Comparison of ENCODE assay signal across 8 cellular contexts in the genomic region with DNA sequence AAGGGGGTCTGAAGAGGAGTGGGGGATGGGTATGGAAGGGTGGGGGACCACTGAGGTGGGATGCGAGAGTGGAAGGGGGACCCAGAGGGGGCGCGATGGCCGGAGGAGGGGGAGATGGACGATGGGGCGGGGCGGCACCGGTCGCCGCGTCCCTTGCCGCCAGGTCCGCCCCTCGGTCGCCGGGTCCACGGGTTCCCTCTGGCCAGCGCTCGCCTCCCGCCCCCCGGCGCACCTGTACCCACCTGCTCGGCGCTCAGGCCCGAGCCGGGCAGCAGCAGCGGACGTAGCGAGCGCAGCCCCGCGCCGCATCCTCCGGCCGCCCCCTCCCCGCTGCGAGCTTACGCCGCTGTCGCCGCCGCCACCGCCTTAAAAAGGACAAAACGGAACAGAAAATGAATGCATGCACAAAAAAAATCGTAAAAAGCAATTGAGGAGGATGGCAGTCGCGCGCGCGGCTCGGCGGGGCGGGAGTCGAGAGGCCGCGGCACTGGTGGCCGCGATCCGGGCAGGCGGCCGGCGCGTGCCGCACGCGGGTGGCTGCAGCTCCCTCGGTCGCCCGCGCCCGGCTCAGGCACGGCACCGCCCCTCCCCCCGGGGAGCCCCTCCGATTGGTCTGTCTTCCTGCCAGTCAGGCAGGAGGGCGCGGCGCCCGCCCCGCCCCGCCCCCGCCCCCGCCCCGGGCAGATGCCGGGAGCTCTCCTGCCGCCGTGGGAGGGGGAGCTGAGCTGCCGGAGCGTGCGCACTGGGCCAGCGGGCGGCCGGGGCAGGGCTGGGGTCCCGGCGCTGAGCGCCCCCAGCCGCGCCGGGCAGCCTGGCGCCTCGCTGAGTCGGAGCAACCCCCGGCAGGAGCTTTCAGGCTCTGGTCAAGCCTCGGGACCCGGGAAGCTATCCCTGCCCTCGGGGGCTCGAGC. TPM values are rescaled to one million over a fixed set of nuclear protein-coding genes. Genes with fewer than 3 reads are reported as not detected.
A peak's percentile ranks its signal among the peaks of the same experiment; 100 is the strongest.
DNase-seq lines count a peak whose midpoint lies in the region; ATAC-seq and TF ChIP-seq lines count a peak whose summit lies in the region.

JAKMIP1 (minus strand) TSS at position 539 of the 911 bp plus-strand sequence. CDS start 87,699 bp downstream, outside the sequence.

- intact Hi-C loops in activated CD8-positive, alpha-beta T cell treated with anti-CD3 and anti-CD28 coated beads for 36 hours (cut with micrococcal nuclease) = no loop called here

- peaks cover 30% of the 10 kb centered on the region for H3K4me1 Mint-ChIP-seq in activated CD8-positive, alpha-beta T cell treated with anti-CD3 and anti-CD28 coated beads for 36 hours (ENCODE audit: low read depth)

- DNase-seq in GM13977 (ENCODE audit: low spot score) = peak; percentile 98
- DNase-seq in HEK293T (ENCODE audit: extremely low spot score) = peak; percentile 99
- DNase-seq in NCI-H1694 (lab: John Stamatoyannopoulos, UW) = peak; percentile 33
- DNase-seq in activated CD8-positive, alpha-beta T cell treated with anti-CD3 and anti-CD28 coated beads for 36 hours = peak; percentile 86
- DNase-seq in effector CD8-positive, alpha-beta T cell (lab: John Stamatoyannopoulos, UW) = peak; percentile 31
- DNase-seq in midbrain (lab: John Stamatoyannopoulos, UW) = peak; percentile 82
- peak; percentile 59 to 74 for DNase-seq in stimulated activated CD8-positive, alpha-beta memory T cell treated with anti-CD3 and anti-CD28 coated beads, Interleukin-4, amount 100 ng/mL, for 1 hour (ENCODE audit: low read depth in 2 of 2, low spot score in 1 of 2)
- DNase-seq in OCI-M1 (lab: John Stamatoyannopoulos, UW) = no peak

- CTCF ChIA-PET in HEK293T (lab: Yijun Ruan, JAX) = interaction anchor here (0.7 to 1.2 kb wide), 2 partner anchors 10 to 51 kb away, joined by 3 read pairs; no protein-coding TSS in a partner anchor
- CTCF ChIA-PET in activated CD8-positive, alpha-beta T cell treated with anti-CD3 and anti-CD28 coated beads for 36 hours (lab: Charles Lee) = interaction anchor here (1.4 kb wide), 1 partner anchor 19 kb away, joined by 5 read pairs; no protein-coding TSS in a partner anchor

- POLR2A ChIA-PET in HEK293T (lab: Yijun Ruan, JAX) = interaction anchor here (1.1 to 1.2 kb wide), 2 partner anchors 8 to 68 kb away, joined by 3 read pairs; no protein-coding TSS in a partner anchor
- POLR2A ChIA-PET in activated CD8-positive, alpha-beta T cell treated with anti-CD3 and anti-CD28 coated beads for 36 hours (lab: Charles Lee) = interaction anchor here (0.6 to 3.6 kb wide), 4 partner anchors 15 to 43 kb away, joined by 3 to 33 read pairs (median 5); no protein-coding TSS in a partner anchor

- H3K9me3 Mint-ChIP-seq in activated CD8-positive, alpha-beta T cell treated with anti-CD3 and anti-CD28 coated beads for 36 hours = peaks cover 8% of the 10 kb centered on the region

- in situ Hi-C loops in GM13977 (cut with MboI; ENCODE audit: low pct_unique_long_range_greater_than_20kb, low sequenced_read_pairs, unreplicated experiment) = no loop called here

- peak within 1 kb of the TSS; percentile 40 for H3K27ac Mint-ChIP-seq in activated CD8-positive, alpha-beta T cell treated with anti-CD3 and anti-CD28 coated beads for 36 hours

- H3K27me3 Mint-ChIP-seq in activated CD8-positive, alpha-beta T cell treated with anti-CD3 and anti-CD28 coated beads for 36 hours = peaks cover 35% of the 10 kb centered on the region

- TF ChIP-seq CTCF in GM13977 (IDR thresholded peaks at IDR 0.05; ENCODE audit: extremely low read depth, insufficient read depth, missing control alignments) = no peak
- TF ChIP-seq CTCF in activated CD8-positive, alpha-beta T cell treated with anti-CD3 and anti-CD28 coated beads for 36 hours (IDR thresholded peaks at IDR 0.05) = no peak

- H3K4me3 Mint-ChIP-seq in activated CD8-positive, alpha-beta T cell treated with anti-CD3 and anti-CD28 coated beads for 36 hours = peak within 1 kb of the TSS; percentile 72

- ATAC-seq in activated CD8-positive, alpha-beta T cell treated with anti-CD3 and anti-CD28 coated beads for 36 hours = peak; percentile 75

- peaks cover 12% of the 10 kb centered on the region for H3K36me3 Mint-ChIP-seq in activated CD8-positive, alpha-beta T cell treated with anti-CD3 and anti-CD28 coated beads for 36 hours (ENCODE audit: low read depth)

TF ChIP-seq in HEK293T, 16 proteins besides CTCF, POLR2A, EP300 and RAD21:
- TF ChIP-seq ELF4 (IDR thresholded peaks at IDR 0.05) (no peak), L3MBTL2 (conservative IDR thresholded peaks at IDR 0.05) (0 out of 2 replicates have a peak, but pooled peaks have one; percentile 13), ARNT (IDR thresholded peaks at IDR 0.05) (peak; percentile 18; the same call in 1 of the 2 replicates), TARDBP (IDR thresholded peaks at IDR 0.05) (no peak)
- TF ChIP-seq, protein P1, sequence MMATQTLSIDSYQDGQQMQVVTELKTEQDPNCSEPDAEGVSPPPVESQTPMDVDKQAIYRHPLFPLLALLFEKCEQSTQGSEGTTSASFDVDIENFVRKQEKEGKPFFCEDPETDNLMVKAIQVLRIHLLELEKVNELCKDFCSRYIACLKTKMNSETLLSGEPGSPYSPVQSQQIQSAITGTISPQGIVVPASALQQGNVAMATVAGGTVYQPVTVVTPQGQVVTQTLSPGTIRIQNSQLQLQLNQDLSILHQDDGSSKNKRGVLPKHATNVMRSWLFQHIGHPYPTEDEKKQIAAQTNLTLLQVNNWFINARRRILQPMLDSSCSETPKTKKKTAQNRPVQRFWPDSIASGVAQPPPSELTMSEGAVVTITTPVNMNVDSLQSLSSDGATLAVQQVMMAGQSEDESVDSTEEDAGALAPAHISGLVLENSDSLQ (IDR thresholded peaks at IDR 0.05) = peak; percentile 66

RNA-seq across cellular contexts. Expression of gene JAKMIP1, which starts in this region (rescaled TPM):
- total RNA-seq in activated CD8-positive, alpha-beta T cell treated with anti-CD3 and anti-CD28 coated beads for 36 hours = 1 to 10 TPM; 5.6 to 6.3 TPM
